11 cellular contexts compared by ENCODE assay signal in genomic region chr1:113191579-113192076, GRCh38.
DNase-seq lines count a peak whose midpoint lies in the region; ATAC-seq, FAIRE-seq and TF ChIP-seq lines count a peak whose summit lies in the region.
"Had no signal": no experiment of that assay in that cellular context is flagged by ENCODE, and none has a peak within 500 bp of the region (broad histone marks: within the 10 kb centered on the region; RNA-seq: fewer than 3 reads in every experiment).

No MANE protein-coding gene starts in this region.

- H3K23ac ChIP-seq in H1 (ENCODE audit: insufficient read length) = no peak overlapping the region

- FAIRE-seq in H1 (lab: Jason Lieb, UNC) = no peak

- no peak overlapping the region for H3K4me2 ChIP-seq in H1 (ENCODE audit: insufficient read depth in 1 of 2, low read depth in 2 of 2, low read length in 2 of 2)

- H2AK5ac ChIP-seq in H1 (ENCODE audit: low read depth, low read length) = no peak overlapping the region

- H3K4ac ChIP-seq in H1 (replicated peaks; ENCODE audit: insufficient read length, low read depth, low read length) = no peak overlapping the region

- no peak overlapping the region for H2BK15ac ChIP-seq in H1 (ENCODE audit: low read length)

- TF ChIP-seq RAD21 in H1 (IDR thresholded peaks at IDR 0.05 in 1 of 2, conservative IDR thresholded peaks at IDR 0.05 in 1 of 2; ENCODE audit: low read depth in 2 of 2, low read length in 2 of 2) = no peak

- peak overlapping the region; percentile 10; the same call in 1 of the 2 replicates for H2AFZ ChIP-seq in H1 (ENCODE audit: low read length)

- ATAC-seq in GM21360 (IDR thresholded peaks at IDR 0.05; ENCODE audit: unreplicated experiment) = peak; percentile 81
- ATAC-seq: psoas muscle had no signal

- H4K20me1 ChIP-seq in H1 (replicated peaks in 1 of 2; ENCODE audit: control insufficient read depth in 1 of 2, insufficient read depth in 2 of 2, low read length in 2 of 2) = no peaks in the 10 kb centered on the region

- no peak overlapping the region for H2BK120ac ChIP-seq in H1 (replicated peaks; ENCODE audit: low read depth, low read length)

- no peak overlapping the region for H3K27ac ChIP-seq in H1 (ENCODE audit: low read depth, low read length)
- H3K27ac ChIP-seq: psoas muscle had no signal

- H3K4me1 ChIP-seq in H1 (replicated peaks in 1 of 4; ENCODE audit: control insufficient read depth in 3 of 4, insufficient read depth in 4 of 4, low read length in 3 of 4) = peaks cover 0 to 3% (median under 1%) of the 10 kb centered on the region in 4 experiments; a peak in 2 of 7 replicates
- H3K4me1 ChIP-seq: psoas muscle had no signal

- H4K91ac ChIP-seq in H1 (replicated peaks; ENCODE audit: insufficient read length, low read length) = no peak overlapping the region

- H2BK5ac ChIP-seq in H1 (ENCODE audit: low read depth, low read length) = no peak overlapping the region

- TF ChIP-seq CTCF in H1 (IDR thresholded peaks at IDR 0.05; ENCODE audit: control extremely low read depth in 1 of 3, insufficient read depth in 1 of 3, low read depth in 1 of 3, low read length in 3 of 3) = no peak

- no peak overlapping the region for H4K5ac ChIP-seq in H1 (ENCODE audit: insufficient read length, low read depth, low read length)

- TF ChIP-seq EP300 in H1 (IDR thresholded peaks at IDR 0.05; ENCODE audit: borderline replicate concordance in 1 of 2, low read depth in 2 of 2, low read length in 2 of 2) = no peak

- no peak overlapping the region for H3K56ac ChIP-seq in H1 (replicated peaks; ENCODE audit: insufficient read length, low read depth, low read length)

- peak; percentile 50 for DNase-seq in CD1c-positive myeloid dendritic cell (ENCODE audit: extremely low spot score)
- peak; percentile 87 for DNase-seq in HT1080 (ENCODE audit: low read depth)
- DNase-seq in H1 (ENCODE audit: low read depth in 1 of 2, low spot score in 2 of 2) = no peak
- DNase-seq in stimulated activated CD4-positive, alpha-beta T cell treated with anti-CD3 and anti-CD28 coated beads, Interleukin-1b, Interleukin-23, amount 100 ng/mL, for 48 hours = no peak
- DNase-seq in glomerular visceral epithelial cell (ENCODE audit: extremely low spot score) = no peak
- DNase-seq in activated T-cell treated with anti-CD3 and anti-CD28 coated beads, Interleukin-2, amount 50 U/mL, for 48 hours = no peak
- no peak for DNase-seq in NCI-H526 treated with DMSO at 0.1 percent for 48 hours (lab: John Stamatoyannopoulos, UW)
- DNase-seq: C1 segment of cervical spinal cord, NCI-H187, psoas muscle had no signal

- CTCF ChIA-PET in H1 (lab: Charles Lee; ENCODE audit: partially characterized antibody) = interaction anchor here (1.0 kb wide), 1 partner anchor 15 kb away, joined by 3 read pairs; no protein-coding TSS in a partner anchor

- H3K9me3 ChIP-seq in H1 (ENCODE audit: insufficient read depth in 2 of 2, low read depth in 1 of 2, low read length in 1 of 2) = no peaks in the 10 kb centered on the region
- H3K9me3 ChIP-seq: psoas muscle had no signal

- no peak overlapping the region for H2BK20ac ChIP-seq in H1 (ENCODE audit: low read length)

- no peak overlapping the region for H4K8ac ChIP-seq in H1 (ENCODE audit: extremely low read depth, insufficient read depth, low read length)

- WGBS in H1 (ENCODE audit: extremely low coverage in 1 of 2, insufficient coverage in 1 of 2, insufficient read length in 1 of 2, insufficient replicate concordance in 2 of 2, low coverage in 1 of 2, low lambda C conversion rate in 2 of 2, missing lambda C conversion rate in 1 of 2), 2 experiments = 87% methylated on average over 11 of the region's 11 CpGs; no CpG with 5 or more reads in 1 of the 2 experiments

- H2BK12ac ChIP-seq in H1 (ENCODE audit: low read depth, low read length) = no peak overlapping the region

- H3K36me3 ChIP-seq in H1 (ENCODE audit: control insufficient read depth in 2 of 4, insufficient read depth in 4 of 4, low read length in 3 of 4) = no peaks in the 10 kb centered on the region

- TF ChIP-seq POLR2A in H1 (IDR thresholded peaks at IDR 0.05; ENCODE audit: control extremely low read depth in 1 of 2, low read depth in 2 of 2, low read length in 2 of 2) = no peak

- POLR2A ChIA-PET in H1 (lab: Charles Lee; ENCODE audit: partially characterized antibody) = no interaction called here

- H3K4me3 ChIP-seq in H1 (ENCODE audit: extremely low read depth in 1 of 4, insufficient read depth in 2 of 4, low read depth in 3 of 4, low read length in 4 of 4) = no peak overlapping the region
- H3K4me3 ChIP-seq: psoas muscle had no signal

- no peak overlapping the region for H3K18ac ChIP-seq in H1 (ENCODE audit: extremely low read depth, low read length)

- no peaks in the 10 kb centered on the region for H3K79me1 ChIP-seq in H1 (ENCODE audit: low read depth, low read length)

- no peak overlapping the region for H3K14ac ChIP-seq in H1 (ENCODE audit: insufficient read length)

- no peaks in the 10 kb centered on the region for H3K23me2 ChIP-seq in H1 (ENCODE audit: low read depth, low read length)

- H3K27me3 ChIP-seq in H1 (replicated peaks in 1 of 4; ENCODE audit: control insufficient read depth in 3 of 4, extremely low read depth in 1 of 4, insufficient read depth in 3 of 4, low read length in 3 of 4) = no peaks in the 10 kb centered on the region

- no peaks in the 10 kb centered on the region for H3K79me2 ChIP-seq in H1 (ENCODE audit: control insufficient read depth in 1 of 2, insufficient read depth in 2 of 2, low read length in 2 of 2)

- no peak overlapping the region for H3K9ac ChIP-seq in H1 (replicated peaks in 1 of 4; ENCODE audit: extremely low read depth in 1 of 4, low read depth in 3 of 4, low read length in 3 of 4)

TF ChIP-seq in H1, 55 proteins besides CTCF, POLR2A, EP300 and RAD21:
- TF ChIP-seq TAF7 (optimal IDR thresholded peaks at IDR 0.05; ENCODE audit: borderline replicate concordance, low read depth, low read length) (no peak), EZH2 (IDR thresholded peaks at IDR 0.05; ENCODE audit: low read depth, low read length, severe bottlenecking) (no peak), CBX5 (IDR thresholded peaks at IDR 0.05; ENCODE audit: low read depth, low read length) (no peak), SP2 (IDR thresholded peaks at IDR 0.05; ENCODE audit: low read length) (no peak), HDAC6 (IDR thresholded peaks at IDR 0.05; ENCODE audit: low read depth, low read length) (no peak), CEBPB (IDR thresholded peaks at IDR 0.05; ENCODE audit: low read depth, low read length) (no peak), KDM5A (IDR thresholded peaks at IDR 0.05; ENCODE audit: low read length) (no peak), SAP30 (IDR thresholded peaks at IDR 0.05; ENCODE audit: insufficient read depth, insufficient replicate concordance, low read length) (no peak), USF2 (IDR thresholded peaks at IDR 0.05; ENCODE audit: low read length) (no peak), BRCA1 (IDR thresholded peaks at IDR 0.05; ENCODE audit: low read depth, low read length) (no peak), RXRA (IDR thresholded peaks at IDR 0.05; ENCODE audit: insufficient read depth, low read depth, low read length) (no peak), ATF2 (IDR thresholded peaks at IDR 0.05; ENCODE audit: low read length) (no peak), JUN (IDR thresholded peaks at IDR 0.05; ENCODE audit: low read depth, low read length) (no peak), SP4 (IDR thresholded peaks at IDR 0.05; ENCODE audit: low read length) (no peak), JUND (IDR thresholded peaks at IDR 0.05; ENCODE audit: low read length) (no peak), CREB1 (IDR thresholded peaks at IDR 0.05) (no peak)

Comparison
In these comparisons a context has a peak if more than half of its experiments do, and no peak if none do; other contexts are left out.
1. DNase-seq: peak in CD1c-positive myeloid dendritic cell (single experiment) and HT1080 (single experiment); none in H1 (0 of 2), stimulated activated CD4-positive, alpha-beta T cell treated with anti-CD3 and anti-CD28 coated beads, Interleukin-1b, Interleukin-23, amount 100 ng/mL, for 48 hours (single experiment), glomerular visceral epithelial cell (single experiment), activated T-cell treated with anti-CD3 and anti-CD28 coated beads, Interleukin-2, amount 50 U/mL, for 48 hours (0 of 2) and NCI-H526 treated with DMSO at 0.1 percent for 48 hours (single experiment).